ENCODE assay signal across 23 cellular contexts in the genomic region with DNA sequence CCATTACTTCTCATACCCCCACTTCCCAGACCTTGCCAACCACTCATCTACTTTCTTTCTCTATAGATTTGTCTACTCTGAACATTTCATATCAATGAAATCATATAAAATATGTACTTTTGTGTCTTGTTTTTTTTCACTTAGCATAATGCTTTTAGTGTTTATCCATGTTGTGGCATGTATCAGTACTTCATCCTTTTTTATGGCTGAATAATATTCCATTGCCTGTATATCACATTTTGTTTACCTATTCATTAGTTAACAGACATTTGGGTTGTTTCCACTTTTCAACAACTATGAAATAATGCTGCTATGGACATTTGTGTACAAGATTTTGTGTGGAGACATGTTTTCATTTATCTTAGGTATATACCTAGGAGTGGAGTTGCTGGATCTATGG.
DNase-seq lines count a peak whose midpoint lies in the region; ATAC-seq, FAIRE-seq and TF ChIP-seq lines count a peak whose summit lies in the region.
"Had no signal": no experiment of that assay in that cellular context is flagged by ENCODE, and none has a peak within 500 bp of the region (broad histone marks: within the 10 kb centered on the region; RNA-seq: fewer than 3 reads in every experiment).

No MANE protein-coding gene starts in this region.

- ATAC-seq in A549 (no peak), GM18861 (IDR thresholded peaks at IDR 0.05; ENCODE audit: unreplicated experiment) (no peak)

- no peak for TF ChIP-seq RAD21 in A549 (conservative IDR thresholded peaks at IDR 0.05 in 1 of 2, IDR thresholded peaks at IDR 0.05 in 1 of 2)

- H3K27ac ChIP-seq in A549 (no peak overlapping the region), VCaP (peak overlapping the region; percentile 46; the same call in 1 of the 2 replicates)
- H3K27ac ChIP-seq: 22Rv1, BLaER1 had no signal

- CTCF ChIA-PET in A549 (lab: Yijun Ruan, JAX) = no interaction called here

- no peak for DNase-seq in A549 (ENCODE audit: low read depth in 1 of 2, low spot score in 1 of 2)
- no peak for DNase-seq in activated CD4-positive, alpha-beta T cell treated with anti-CD3 and anti-CD28 coated beads, Interleukin-2, amount 50 U/mL, for 1 hour
- DNase-seq in NK-92 treated with Interleukin-12 subunit alpha and Interleukin-12 subunit beta, amount 100 ng/mL, for 24 hours (lab: John Stamatoyannopoulos, UW) = no peak
- DNase-seq: ACHN; BE2C; C1 segment of cervical spinal cord; CD4-positive, alpha-beta memory T cell; CD4-positive, CD25-positive, alpha-beta regulatory T cell; CD8-positive, alpha-beta memory T cell; COR-L47; DMS 273 treated with DMSO at 0.1 percent for 48 hours; DMS153; DMS53; DMS79; DND-41; EL; GDM1 had no signal

- no peaks in the 10 kb centered on the region for H3K9me3 ChIP-seq in A549
- H3K9me3 ChIP-seq: BE2C, BLaER1 had no signal

- H3K4me1 ChIP-seq in A549 = peaks cover under 1% of the 10 kb centered on the region; the same call in 2 of the 3 replicates
- H3K4me1 ChIP-seq: BE2C had no signal

- H3K4me2 ChIP-seq in A549 = no peak overlapping the region
- H3K4me2 ChIP-seq: BLaER1 had no signal

- POLR2A ChIA-PET in A549 (lab: Yijun Ruan, JAX) = no interaction called here

- no peak for TF ChIP-seq POLR2A in A549 (IDR thresholded peaks at IDR 0.05; ENCODE audit: low read length)

- FAIRE-seq in A549 (lab: Jason Lieb, UNC) = peak; percentile 91
- peak; percentile 13 for FAIRE-seq in islet of Langerhans (lab: Jason Lieb, UNC)
- FAIRE-seq: GM12891 had no signal

- no peak overlapping the region for H3K4me3 ChIP-seq in A549
- H3K4me3 ChIP-seq: BLaER1 had no signal

- no peak for TF ChIP-seq CTCF in A549 (IDR thresholded peaks at IDR 0.05)
- TF ChIP-seq CTCF in VCaP (conservative IDR thresholded peaks at IDR 0.05) = no peak

- TF ChIP-seq EP300 in A549 (IDR thresholded peaks at IDR 0.05) = no peak

TF ChIP-seq in A549, 52 proteins besides CTCF, POLR2A, EP300 and RAD21:
- TF ChIP-seq CBX8 (IDR thresholded peaks at IDR 0.05) (no peak), GATA3 (IDR thresholded peaks at IDR 0.05; ENCODE audit: borderline replicate concordance) (no peak), MAZ (IDR thresholded peaks at IDR 0.05; ENCODE audit: borderline replicate concordance, low read depth, low read length) (no peak), NFE2L2 (conservative IDR thresholded peaks at IDR 0.05; ENCODE audit: low read length) (no peak), E2F6 (IDR thresholded peaks at IDR 0.05; ENCODE audit: borderline replicate concordance, low read depth) (no peak), CHD2 (IDR thresholded peaks at IDR 0.05; ENCODE audit: low read length, partially characterized antibody) (no peak), HEYL (CRISPR knock-in tag; IDR thresholded peaks at IDR 0.05) (no peak), FOSL2 (IDR thresholded peaks at IDR 0.05) (no peak), FOSL2 (CRISPR knock-in tag; IDR thresholded peaks at IDR 0.05) (no peak), EHF (CRISPR knock-in tag; IDR thresholded peaks at IDR 0.05) (no peak), TFCP2L1 (CRISPR knock-in tag; IDR thresholded peaks at IDR 0.05) (no peak)
- TF ChIP-seq, protein P1, sequence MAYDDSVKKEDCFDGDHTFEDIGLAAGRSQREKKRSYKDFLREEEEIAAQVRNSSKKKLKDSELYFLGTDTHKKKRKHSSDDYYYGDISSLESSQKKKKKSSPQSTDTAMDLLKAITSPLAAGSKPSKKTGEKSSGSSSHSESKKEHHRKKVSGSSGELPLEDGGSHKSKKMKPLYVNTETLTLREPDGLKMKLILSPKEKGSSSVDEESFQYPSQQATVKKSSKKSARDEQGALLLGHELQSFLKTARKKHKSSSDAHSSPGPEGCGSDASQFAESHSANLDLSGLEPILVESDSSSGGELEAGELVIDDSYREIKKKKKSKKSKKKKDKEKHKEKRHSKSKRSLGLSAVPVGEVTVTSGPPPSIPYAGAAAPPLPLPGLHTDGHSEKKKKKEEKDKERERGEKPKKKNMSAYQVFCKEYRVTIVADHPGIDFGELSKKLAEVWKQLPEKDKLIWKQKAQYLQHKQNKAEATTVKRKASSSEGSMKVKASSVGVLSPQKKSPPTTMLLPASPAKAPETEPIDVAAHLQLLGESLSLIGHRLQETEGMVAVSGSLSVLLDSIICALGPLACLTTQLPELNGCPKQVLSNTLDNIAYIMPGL (CRISPR knock-in tag; IDR thresholded peaks at IDR 0.05; ENCODE audit: borderline replicate concordance) = no peak
